ENCODE assay signal across 1 cellular context in the genomic region with DNA sequence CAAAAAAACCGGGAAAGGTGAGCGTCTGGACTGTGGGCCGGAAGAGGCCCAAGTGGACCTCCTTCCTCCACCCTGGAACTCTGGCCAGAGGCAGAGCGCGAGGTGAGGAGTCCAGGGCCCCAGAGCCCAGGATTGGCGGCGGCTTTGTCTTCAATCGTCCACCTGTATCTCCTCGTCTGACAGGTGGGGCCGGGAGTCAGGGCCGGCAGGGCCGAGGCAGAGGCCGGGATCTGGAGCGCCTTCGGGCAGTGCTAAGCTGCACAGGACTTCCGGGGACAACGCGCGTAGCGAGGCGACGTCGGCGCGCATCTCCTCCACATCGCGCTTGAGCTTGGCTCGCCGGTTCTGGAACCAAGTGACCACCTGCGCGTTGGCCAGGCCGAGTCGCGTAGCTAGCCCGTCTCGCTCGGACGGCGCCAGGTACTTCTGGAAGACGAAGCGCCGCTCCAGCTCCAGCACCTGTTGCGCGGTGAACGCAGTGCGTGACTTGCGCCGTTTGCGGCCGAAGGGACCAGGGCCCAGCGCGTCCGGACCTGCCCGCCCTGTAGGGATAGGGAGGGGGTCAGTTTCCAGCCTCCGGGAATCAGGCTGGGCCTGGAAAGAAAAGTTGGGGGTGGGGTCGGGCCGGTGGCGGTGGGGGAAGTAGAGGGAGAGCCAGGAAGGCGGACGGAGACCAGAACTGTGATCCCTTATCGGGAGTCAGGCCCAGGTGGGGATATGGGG.
TF ChIP-seq lines count a peak whose summit lies in the region.

No MANE protein-coding gene starts in this region.

TF ChIP-seq in HepG2, 621 proteins besides CTCF, POLR2A, EP300 and RAD21 (continued from another document and continues in another):
- TF ChIP-seq, protein P1, sequence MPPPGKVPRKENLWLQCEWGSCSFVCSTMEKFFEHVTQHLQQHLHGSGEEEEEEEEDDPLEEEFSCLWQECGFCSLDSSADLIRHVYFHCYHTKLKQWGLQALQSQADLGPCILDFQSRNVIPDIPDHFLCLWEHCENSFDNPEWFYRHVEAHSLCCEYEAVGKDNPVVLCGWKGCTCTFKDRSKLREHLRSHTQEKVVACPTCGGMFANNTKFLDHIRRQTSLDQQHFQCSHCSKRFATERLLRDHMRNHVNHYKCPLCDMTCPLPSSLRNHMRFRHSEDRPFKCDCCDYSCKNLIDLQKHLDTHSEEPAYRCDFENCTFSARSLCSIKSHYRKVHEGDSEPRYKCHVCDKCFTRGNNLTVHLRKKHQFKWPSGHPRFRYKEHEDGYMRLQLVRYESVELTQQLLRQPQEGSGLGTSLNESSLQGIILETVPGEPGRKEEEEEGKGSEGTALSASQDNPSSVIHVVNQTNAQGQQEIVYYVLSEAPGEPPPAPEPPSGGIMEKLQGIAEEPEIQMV (CRISPR knock-in tag; IDR thresholded peaks at IDR 0.05; ENCODE audit: low read depth), result 0 out of 2 replicates have a peak, but pooled peaks have one; percentile 35
- TF ChIP-seq KMT2A (CRISPR knock-in tag; IDR thresholded peaks at IDR 0.05) (peak; percentile 10; the same call in 1 of the 2 replicates), NAIF1 (CRISPR knock-in tag; IDR thresholded peaks at IDR 0.05; ENCODE audit: borderline replicate concordance) (peak; percentile 100), ZNF563 (CRISPR knock-in tag; IDR thresholded peaks at IDR 0.05) (peak; percentile 85), KLF12 (CRISPR knock-in tag; IDR thresholded peaks at IDR 0.05; ENCODE audit: borderline replicate concordance) (0 out of 2 replicates have a peak, but pooled peaks have one; percentile 32), TCF7L2 (IDR thresholded peaks at IDR 0.05; ENCODE audit: low read depth, low read length) (no peak), ELF1 (CRISPR knock-in tag; IDR thresholded peaks at IDR 0.05) (peak; percentile 63), MAFK (conservative IDR thresholded peaks at IDR 0.05 in 1 of 2, IDR thresholded peaks at IDR 0.05 in 1 of 2; ENCODE audit: low read length in 2 of 2) (no peak), HOXA3 (CRISPR knock-in tag; IDR thresholded peaks at IDR 0.05) (peak; percentile 67), PRMT3 (CRISPR knock-in tag; IDR thresholded peaks at IDR 0.05; ENCODE audit: borderline replicate concordance, low read depth) (0 out of 2 replicates have a peak, but pooled peaks have one; percentile 26), TBX2 (CRISPR knock-in tag; IDR thresholded peaks at IDR 0.05; ENCODE audit: borderline replicate concordance) (peak; percentile 72), DPF2 (CRISPR knock-in tag; IDR thresholded peaks at IDR 0.05; ENCODE audit: borderline replicate concordance, low read depth) (peak; percentile 9; the same call in 1 of the 2 replicates), ZNF446 (CRISPR knock-in tag; IDR thresholded peaks at IDR 0.05) (no peak; the same call in 1 of the 2 replicates), FOXA1 (IDR thresholded peaks at IDR 0.05) (no peak), FOXA1 (CRISPR knock-in tag; IDR thresholded peaks at IDR 0.05) (no peak), ZNF777 (CRISPR knock-in tag; IDR thresholded peaks at IDR 0.05) (0 out of 2 replicates have a peak, but pooled peaks have one; percentile 49), ZFP36L2 (CRISPR knock-in tag; IDR thresholded peaks at IDR 0.05) (no peak), ZBTB7A (CRISPR knock-in tag; IDR thresholded peaks at IDR 0.05) (peak; percentile 64; the same call in 1 of the 2 replicates), REPIN1 (CRISPR knock-in tag; IDR thresholded peaks at IDR 0.05; ENCODE audit: borderline replicate concordance, low read depth) (peak; percentile 85), WIZ (CRISPR knock-in tag; IDR thresholded peaks at IDR 0.05) (0 out of 2 replicates have a peak, but pooled peaks have one; percentile 26), ZNF747 (CRISPR knock-in tag; IDR thresholded peaks at IDR 0.05; ENCODE audit: borderline replicate concordance) (0 out of 2 replicates have a peak, but pooled peaks have one; percentile 43), NRL (CRISPR knock-in tag; IDR thresholded peaks at IDR 0.05; ENCODE audit: borderline replicate concordance) (peak; percentile 68), YY1 (IDR thresholded peaks at IDR 0.05; ENCODE audit: insufficient read depth, insufficient replicate concordance, low read depth, low read length) (peak; percentile 20), ZNF83 (CRISPR knock-in tag; IDR thresholded peaks at IDR 0.05; ENCODE audit: borderline replicate concordance) (no peak), ZNF75D (CRISPR knock-in tag; IDR thresholded peaks at IDR 0.05; ENCODE audit: borderline replicate concordance) (0 out of 2 replicates have a peak, but pooled peaks have one; percentile 84), ZNF296 (CRISPR knock-in tag; conservative IDR thresholded peaks at IDR 0.05) (peak; percentile 20), CBX5 (CRISPR knock-in tag; IDR thresholded peaks at IDR 0.05; ENCODE audit: borderline replicate concordance) (no peak)
- TF ChIP-seq, protein P2, sequence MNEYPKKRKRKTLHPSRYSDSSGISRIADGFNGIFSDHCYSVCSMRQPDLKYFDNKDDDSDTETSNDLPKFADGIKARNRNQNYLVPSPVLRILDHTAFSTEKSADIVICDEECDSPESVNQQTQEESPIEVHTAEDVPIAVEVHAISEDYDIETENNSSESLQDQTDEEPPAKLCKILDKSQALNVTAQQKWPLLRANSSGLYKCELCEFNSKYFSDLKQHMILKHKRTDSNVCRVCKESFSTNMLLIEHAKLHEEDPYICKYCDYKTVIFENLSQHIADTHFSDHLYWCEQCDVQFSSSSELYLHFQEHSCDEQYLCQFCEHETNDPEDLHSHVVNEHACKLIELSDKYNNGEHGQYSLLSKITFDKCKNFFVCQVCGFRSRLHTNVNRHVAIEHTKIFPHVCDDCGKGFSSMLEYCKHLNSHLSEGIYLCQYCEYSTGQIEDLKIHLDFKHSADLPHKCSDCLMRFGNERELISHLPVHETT (CRISPR knock-in tag; conservative IDR thresholded peaks at IDR 0.05), result no peak
- TF ChIP-seq, protein P3, sequence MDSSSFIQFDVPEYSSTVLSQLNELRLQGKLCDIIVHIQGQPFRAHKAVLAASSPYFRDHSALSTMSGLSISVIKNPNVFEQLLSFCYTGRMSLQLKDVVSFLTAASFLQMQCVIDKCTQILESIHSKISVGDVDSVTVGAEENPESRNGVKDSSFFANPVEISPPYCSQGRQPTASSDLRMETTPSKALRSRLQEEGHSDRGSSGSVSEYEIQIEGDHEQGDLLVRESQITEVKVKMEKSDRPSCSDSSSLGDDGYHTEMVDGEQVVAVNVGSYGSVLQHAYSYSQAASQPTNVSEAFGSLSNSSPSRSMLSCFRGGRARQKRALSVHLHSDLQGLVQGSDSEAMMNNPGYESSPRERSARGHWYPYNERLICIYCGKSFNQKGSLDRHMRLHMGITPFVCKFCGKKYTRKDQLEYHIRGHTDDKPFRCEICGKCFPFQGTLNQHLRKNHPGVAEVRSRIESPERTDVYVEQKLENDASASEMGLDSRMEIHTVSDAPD (CRISPR knock-in tag; IDR thresholded peaks at IDR 0.05), result peak; percentile 73; the same call in 1 of the 2 replicates
- TF ChIP-seq, protein P4, sequence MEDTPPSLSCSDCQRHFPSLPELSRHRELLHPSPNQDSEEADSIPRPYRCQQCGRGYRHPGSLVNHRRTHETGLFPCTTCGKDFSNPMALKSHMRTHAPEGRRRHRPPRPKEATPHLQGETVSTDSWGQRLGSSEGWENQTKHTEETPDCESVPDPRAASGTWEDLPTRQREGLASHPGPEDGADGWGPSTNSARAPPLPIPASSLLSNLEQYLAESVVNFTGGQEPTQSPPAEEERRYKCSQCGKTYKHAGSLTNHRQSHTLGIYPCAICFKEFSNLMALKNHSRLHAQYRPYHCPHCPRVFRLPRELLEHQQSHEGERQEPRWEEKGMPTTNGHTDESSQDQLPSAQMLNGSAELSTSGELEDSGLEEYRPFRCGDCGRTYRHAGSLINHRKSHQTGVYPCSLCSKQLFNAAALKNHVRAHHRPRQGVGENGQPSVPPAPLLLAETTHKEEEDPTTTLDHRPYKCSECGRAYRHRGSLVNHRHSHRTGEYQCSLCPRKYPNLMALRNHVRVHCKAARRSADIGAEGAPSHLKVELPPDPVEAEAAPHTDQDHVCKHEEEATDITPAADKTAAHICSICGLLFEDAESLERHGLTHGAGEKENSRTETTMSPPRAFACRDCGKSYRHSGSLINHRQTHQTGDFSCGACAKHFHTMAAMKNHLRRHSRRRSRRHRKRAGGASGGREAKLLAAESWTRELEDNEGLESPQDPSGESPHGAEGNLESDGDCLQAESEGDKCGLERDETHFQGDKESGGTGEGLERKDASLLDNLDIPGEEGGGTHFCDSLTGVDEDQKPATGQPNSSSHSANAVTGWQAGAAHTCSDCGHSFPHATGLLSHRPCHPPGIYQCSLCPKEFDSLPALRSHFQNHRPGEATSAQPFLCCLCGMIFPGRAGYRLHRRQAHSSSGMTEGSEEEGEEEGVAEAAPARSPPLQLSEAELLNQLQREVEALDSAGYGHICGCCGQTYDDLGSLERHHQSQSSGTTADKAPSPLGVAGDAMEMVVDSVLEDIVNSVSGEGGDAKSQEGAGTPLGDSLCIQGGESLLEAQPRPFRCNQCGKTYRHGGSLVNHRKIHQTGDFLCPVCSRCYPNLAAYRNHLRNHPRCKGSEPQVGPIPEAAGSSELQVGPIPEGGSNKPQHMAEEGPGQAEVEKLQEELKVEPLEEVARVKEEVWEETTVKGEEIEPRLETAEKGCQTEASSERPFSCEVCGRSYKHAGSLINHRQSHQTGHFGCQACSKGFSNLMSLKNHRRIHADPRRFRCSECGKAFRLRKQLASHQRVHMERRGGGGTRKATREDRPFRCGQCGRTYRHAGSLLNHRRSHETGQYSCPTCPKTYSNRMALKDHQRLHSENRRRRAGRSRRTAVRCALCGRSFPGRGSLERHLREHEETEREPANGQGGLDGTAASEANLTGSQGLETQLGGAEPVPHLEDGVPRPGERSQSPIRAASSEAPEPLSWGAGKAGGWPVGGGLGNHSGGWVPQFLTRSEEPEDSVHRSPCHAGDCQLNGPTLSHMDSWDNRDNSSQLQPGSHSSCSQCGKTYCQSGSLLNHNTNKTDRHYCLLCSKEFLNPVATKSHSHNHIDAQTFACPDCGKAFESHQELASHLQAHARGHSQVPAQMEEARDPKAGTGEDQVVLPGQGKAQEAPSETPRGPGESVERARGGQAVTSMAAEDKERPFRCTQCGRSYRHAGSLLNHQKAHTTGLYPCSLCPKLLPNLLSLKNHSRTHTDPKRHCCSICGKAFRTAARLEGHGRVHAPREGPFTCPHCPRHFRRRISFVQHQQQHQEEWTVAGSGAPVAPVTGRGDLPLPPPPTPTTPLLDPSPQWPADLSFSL (CRISPR knock-in tag; IDR thresholded peaks at IDR 0.05), result no peak
- TF ChIP-seq, protein P5, sequence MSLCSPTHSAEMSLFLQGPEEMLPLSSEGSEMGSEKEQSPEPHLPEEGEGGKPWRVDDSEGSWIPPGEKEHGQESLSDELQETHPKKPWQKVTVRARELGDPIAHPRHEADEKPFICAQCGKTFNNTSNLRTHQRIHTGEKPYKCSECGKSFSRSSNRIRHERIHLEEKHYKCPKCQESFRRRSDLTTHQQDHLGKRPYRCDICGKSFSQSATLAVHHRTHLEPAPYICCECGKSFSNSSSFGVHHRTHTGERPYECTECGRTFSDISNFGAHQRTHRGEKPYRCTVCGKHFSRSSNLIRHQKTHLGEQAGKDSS (CRISPR knock-in tag; IDR thresholded peaks at IDR 0.05; ENCODE audit: borderline replicate concordance, low read depth), result peak; percentile 24; the same call in 1 of the 2 replicates
- TF ChIP-seq, protein P6, sequence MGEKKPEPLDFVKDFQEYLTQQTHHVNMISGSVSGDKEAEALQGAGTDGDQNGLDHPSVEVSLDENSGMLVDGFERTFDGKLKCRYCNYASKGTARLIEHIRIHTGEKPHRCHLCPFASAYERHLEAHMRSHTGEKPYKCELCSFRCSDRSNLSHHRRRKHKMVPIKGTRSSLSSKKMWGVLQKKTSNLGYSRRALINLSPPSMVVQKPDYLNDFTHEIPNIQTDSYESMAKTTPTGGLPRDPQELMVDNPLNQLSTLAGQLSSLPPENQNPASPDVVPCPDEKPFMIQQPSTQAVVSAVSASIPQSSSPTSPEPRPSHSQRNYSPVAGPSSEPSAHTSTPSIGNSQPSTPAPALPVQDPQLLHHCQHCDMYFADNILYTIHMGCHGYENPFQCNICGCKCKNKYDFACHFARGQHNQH (CRISPR knock-in tag; IDR thresholded peaks at IDR 0.05), result 0 out of 2 replicates have a peak, but pooled peaks have one; percentile 4
- TF ChIP-seq, protein P7, sequence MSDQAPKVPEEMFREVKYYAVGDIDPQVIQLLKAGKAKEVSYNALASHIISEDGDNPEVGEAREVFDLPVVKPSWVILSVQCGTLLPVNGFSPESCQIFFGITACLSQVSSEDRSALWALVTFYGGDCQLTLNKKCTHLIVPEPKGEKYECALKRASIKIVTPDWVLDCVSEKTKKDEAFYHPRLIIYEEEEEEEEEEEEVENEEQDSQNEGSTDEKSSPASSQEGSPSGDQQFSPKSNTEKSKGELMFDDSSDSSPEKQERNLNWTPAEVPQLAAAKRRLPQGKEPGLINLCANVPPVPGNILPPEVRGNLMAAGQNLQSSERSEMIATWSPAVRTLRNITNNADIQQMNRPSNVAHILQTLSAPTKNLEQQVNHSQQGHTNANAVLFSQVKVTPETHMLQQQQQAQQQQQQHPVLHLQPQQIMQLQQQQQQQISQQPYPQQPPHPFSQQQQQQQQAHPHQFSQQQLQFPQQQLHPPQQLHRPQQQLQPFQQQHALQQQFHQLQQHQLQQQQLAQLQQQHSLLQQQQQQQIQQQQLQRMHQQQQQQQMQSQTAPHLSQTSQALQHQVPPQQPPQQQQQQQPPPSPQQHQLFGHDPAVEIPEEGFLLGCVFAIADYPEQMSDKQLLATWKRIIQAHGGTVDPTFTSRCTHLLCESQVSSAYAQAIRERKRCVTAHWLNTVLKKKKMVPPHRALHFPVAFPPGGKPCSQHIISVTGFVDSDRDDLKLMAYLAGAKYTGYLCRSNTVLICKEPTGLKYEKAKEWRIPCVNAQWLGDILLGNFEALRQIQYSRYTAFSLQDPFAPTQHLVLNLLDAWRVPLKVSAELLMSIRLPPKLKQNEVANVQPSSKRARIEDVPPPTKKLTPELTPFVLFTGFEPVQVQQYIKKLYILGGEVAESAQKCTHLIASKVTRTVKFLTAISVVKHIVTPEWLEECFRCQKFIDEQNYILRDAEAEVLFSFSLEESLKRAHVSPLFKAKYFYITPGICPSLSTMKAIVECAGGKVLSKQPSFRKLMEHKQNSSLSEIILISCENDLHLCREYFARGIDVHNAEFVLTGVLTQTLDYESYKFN (CRISPR knock-in tag; conservative IDR thresholded peaks at IDR 0.05), result no peak
- TF ChIP-seq, protein P8, sequence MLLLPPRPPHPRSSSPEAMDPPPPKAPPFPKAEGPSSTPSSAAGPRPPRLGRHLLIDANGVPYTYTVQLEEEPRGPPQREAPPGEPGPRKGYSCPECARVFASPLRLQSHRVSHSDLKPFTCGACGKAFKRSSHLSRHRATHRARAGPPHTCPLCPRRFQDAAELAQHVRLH (CRISPR knock-in tag; IDR thresholded peaks at IDR 0.05; ENCODE audit: borderline replicate concordance, low read depth), result 0 out of 2 replicates have a peak, but pooled peaks have one; percentile 30
